9 cellular contexts compared by ENCODE assay signal in the genomic region with DNA sequence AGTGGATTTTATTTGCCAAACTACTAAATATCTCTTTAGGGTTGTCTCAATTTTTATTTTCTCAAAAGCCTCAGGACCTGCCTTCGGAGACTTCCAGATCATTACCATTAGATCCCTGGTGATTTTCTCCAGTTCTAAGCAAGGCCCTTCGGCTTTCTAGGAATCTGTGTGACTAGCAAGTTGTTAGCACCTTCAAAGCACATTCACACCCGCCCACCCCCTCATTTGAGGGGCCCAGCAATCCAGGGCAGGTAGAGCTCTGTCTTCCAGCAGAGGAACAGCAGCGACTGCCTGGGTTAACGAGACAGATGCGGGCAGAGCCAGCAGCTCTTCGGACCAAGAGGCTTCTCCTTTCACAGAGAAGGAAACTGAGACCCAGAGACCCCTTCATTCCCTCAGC. TPM values are rescaled to one million over a fixed set of nuclear protein-coding genes. Genes with fewer than 3 reads are reported as not detected.
DNase-seq lines count a peak whose midpoint lies in the region; ATAC-seq and TF ChIP-seq lines count a peak whose summit lies in the region.
"Had no signal": no experiment of that assay in that cellular context is flagged by ENCODE, and none has a peak within 500 bp of the region (broad histone marks: within the 10 kb centered on the region; RNA-seq: fewer than 3 reads in every experiment).

No MANE protein-coding gene starts in this region.

- TF ChIP-seq POLR2A in lower leg skin (IDR thresholded peaks at IDR 0.05) = no peak

- H3K27me3 ChIP-seq in MM.1S (replicated peaks; ENCODE audit: insufficient read depth, low read length) = no peaks in the 10 kb centered on the region

- no peak overlapping the region for H3K27ac ChIP-seq in MM.1S (ENCODE audit: low read length)

- no peak for ATAC-seq in GM21447 (IDR thresholded peaks at IDR 0.05; ENCODE audit: unreplicated experiment)

- H3K4me1 Mint-ChIP-seq in dendritic cell treated with granulocyte-macrophage colony-stimulating factor and Interleukin-4, amounts not matched to agents 40 ng/mL and 50 ng/mL, for 4 days (ENCODE audit: low read depth) = peaks cover 83% of the 10 kb centered on the region
- peaks cover 87% of the 10 kb centered on the region for H3K4me1 Mint-ChIP-seq in nephron

- H3K4me2 ChIP-seq in MM.1S (ENCODE audit: low read depth, low read length) = peak overlapping the region; percentile 86; the same call in 1 of the 2 replicates

- peak overlapping the region; percentile 77 for H3K4me3 ChIP-seq in AG09309 (ENCODE audit: control insufficient read depth, low read depth, low read length)
- H3K4me3 ChIP-seq in MM.1S (ENCODE audit: low read length) = peak overlapping the region; percentile 82; the same call in 1 of the 2 replicates
- H3K4me3 ChIP-seq in lower leg skin (ENCODE audit: low read depth, poor library complexity, severe bottlenecking) = no peak overlapping the region

- H4K20me1 ChIP-seq in MM.1S (ENCODE audit: insufficient read depth, low read length) = peaks cover 14% of the 10 kb centered on the region

- H3K9me3 Mint-ChIP-seq in dendritic cell treated with granulocyte-macrophage colony-stimulating factor and Interleukin-4, amounts not matched to agents 40 ng/mL and 50 ng/mL, for 4 days = no peaks in the 10 kb centered on the region
- H3K9me3 Mint-ChIP-seq in nephron = no peaks in the 10 kb centered on the region

- intact Hi-C loops in dendritic cell treated with granulocyte-macrophage colony-stimulating factor and Interleukin-4, amounts not matched to agents 40 ng/mL and 50 ng/mL, for 4 days (cut with micrococcal nuclease) = no loop called here
- intact Hi-C loops in lower leg skin (cut with DNase I; ENCODE audit: low total_unique reads) = no loop called here

- H3K4me3 Mint-ChIP-seq in dendritic cell treated with granulocyte-macrophage colony-stimulating factor and Interleukin-4, amounts not matched to agents 40 ng/mL and 50 ng/mL, for 4 days = peak overlapping the region; percentile 95
- H3K4me3 Mint-ChIP-seq in nephron = peak overlapping the region; percentile 92 to 96 (median 94)

- no peak overlapping the region for H2AFZ ChIP-seq in MM.1S (ENCODE audit: low read length)

- peaks cover 72% of the 10 kb centered on the region for H3K36me3 Mint-ChIP-seq in dendritic cell treated with granulocyte-macrophage colony-stimulating factor and Interleukin-4, amounts not matched to agents 40 ng/mL and 50 ng/mL, for 4 days (ENCODE audit: low read depth)
- H3K36me3 Mint-ChIP-seq in nephron (ENCODE audit: low read depth) = peaks cover 51% of the 10 kb centered on the region

- H3K9ac ChIP-seq in MM.1S (ENCODE audit: low read length) = no peak overlapping the region; the same call in 1 of the 2 replicates

- peaks cover 67% of the 10 kb centered on the region for H3K79me2 ChIP-seq in MM.1S (ENCODE audit: low read length)

- H3K27me3 Mint-ChIP-seq in dendritic cell treated with granulocyte-macrophage colony-stimulating factor and Interleukin-4, amounts not matched to agents 40 ng/mL and 50 ng/mL, for 4 days = no peaks in the 10 kb centered on the region
- H3K27me3 Mint-ChIP-seq in nephron (ENCODE audit: low read depth) = no peaks in the 10 kb centered on the region

- H3K4me1 ChIP-seq in MM.1S (ENCODE audit: low read length) = peaks cover 21% of the 10 kb centered on the region

- H3K27ac Mint-ChIP-seq in dendritic cell treated with granulocyte-macrophage colony-stimulating factor and Interleukin-4, amounts not matched to agents 40 ng/mL and 50 ng/mL, for 4 days = peak overlapping the region; percentile 99
- H3K27ac Mint-ChIP-seq in nephron = peak overlapping the region in 2 of 3 experiments; percentile 58 to 92

- 84 to 87% methylated on average over 6 to 7 of the region's 7 CpGs for WGBS in lower leg skin, 2 donors

- H3F3A ChIP-seq in MM.1S (ENCODE audit: insufficient read depth, low read length) = 0 out of 2 replicates have a peak, but pooled peaks cover 4% of the 10 kb centered on the region

- DNase-seq in AG09309 (ENCODE audit: low read depth) (no peak), MM.1S (no peak), lower leg skin (ENCODE audit: low spot score in 2 of 2) (no peak), HCEC 1CT (no peak), NCI-H2196 (lab: John Stamatoyannopoulos, UW; ENCODE audit: unreplicated experiment) (no peak)
- DNase-seq: retina had no signal

- H3K9me3 ChIP-seq in MM.1S (replicated peaks; ENCODE audit: insufficient read depth, low read length) = no peaks in the 10 kb centered on the region

- no peak for TF ChIP-seq CTCF in AG09309 (IDR thresholded peaks at IDR 0.05; ENCODE audit: control insufficient read depth, insufficient read depth, low read depth, low read length, missing control alignments)
- no peak for TF ChIP-seq CTCF in MM.1S (IDR thresholded peaks at IDR 0.05; ENCODE audit: low read length)
- TF ChIP-seq CTCF in nephron (IDR thresholded peaks at IDR 0.05; ENCODE audit: unreplicated experiment in 3 of 3) = no peak
- TF ChIP-seq CTCF in lower leg skin (IDR thresholded peaks at IDR 0.05) = no peak

- peaks cover 27% of the 10 kb centered on the region for H3K36me3 ChIP-seq in MM.1S (replicated peaks; ENCODE audit: insufficient read depth, low read length)

- no peaks in the 10 kb centered on the region for H3K9me2 ChIP-seq in MM.1S (replicated peaks; ENCODE audit: insufficient read depth, low read length)

RNA-seq across cellular contexts. Expression of gene WDR1, which starts 2.0 kb away (rescaled TPM):
- total RNA-seq in lower leg skin = 100 to 1,000 TPM in 3 of 4 donors, 10 to 100 TPM in 1; 83.2 to 163 (median 144) TPM
